Comparison of ENCODE assay signal across 26 cellular contexts in genomic region chr7:130461256-130461655, GRCh38. TPM values are rescaled to one million over a fixed set of nuclear protein-coding genes. Genes with fewer than 3 reads are reported as not detected.
DNase-seq lines count a peak whose midpoint lies in the region; ATAC-seq, FAIRE-seq and TF ChIP-seq lines count a peak whose summit lies in the region.
"Had no signal": no experiment of that assay in that cellular context is flagged by ENCODE, and none has a peak within 500 bp of the region (broad histone marks: within the 10 kb centered on the region; RNA-seq: fewer than 3 reads in every experiment).

No MANE protein-coding gene starts in this region.

- no peak overlapping the region for H3K27ac ChIP-seq in neuronal stem cell (replicated peaks; ENCODE audit: low read length)
- no peak overlapping the region for H3K27ac ChIP-seq in pancreas
- H3K27ac ChIP-seq: A549; BLaER1 treated with 17β-estradiol and CSF1 and Interleukin-3, amounts not matched to agents 10 nM and 100 nM had no signal

- H3K4me2 ChIP-seq in neuronal stem cell (ENCODE audit: insufficient read depth, low read length, poor library complexity, severe bottlenecking) = no peak overlapping the region
- H3K4me2 ChIP-seq: A549; BLaER1 treated with 17β-estradiol and CSF1 and Interleukin-3, amounts not matched to agents 10 nM and 100 nM; SK-N-SH had no signal

- no peak overlapping the region for H2BK5ac ChIP-seq in neuronal stem cell (ENCODE audit: low read length)

- no peak overlapping the region for H2BK15ac ChIP-seq in neuronal stem cell (ENCODE audit: low read length)

- H3K4me3 ChIP-seq in neuronal stem cell (ENCODE audit: low read length in 2 of 2) (no peak overlapping the region), pancreas (no peak overlapping the region)
- H3K4me3 ChIP-seq: A549; BLaER1 treated with 17β-estradiol and CSF1 and Interleukin-3, amounts not matched to agents 10 nM and 100 nM had no signal

- no peak for FAIRE-seq in pancreas (lab: Jason Lieb, UNC)
- FAIRE-seq: A549, D721Med, GM18507, RCC 7860 had no signal

- H2BK12ac ChIP-seq in neuronal stem cell (ENCODE audit: low read length) = no peak overlapping the region

- H3K14ac ChIP-seq in neuronal stem cell (ENCODE audit: low read length) = no peak overlapping the region

- H3K9me3 ChIP-seq in neuronal stem cell (replicated peaks in 1 of 2; ENCODE audit: control insufficient read depth in 2 of 2, insufficient read depth in 1 of 2, low read depth in 1 of 2, low read length in 2 of 2) (peaks cover 0 to 25% of the 10 kb centered on the region in 2 donors), pancreas (no peaks in the 10 kb centered on the region)

- DNase-seq in AG20443 (ENCODE audit: low spot score) (peak; percentile 54), GM04504 (ENCODE audit: low read depth) (peak; percentile 24), astrocyte of the hippocampus (ENCODE audit: low read depth, low spot score) (peak; percentile 5), neuronal stem cell (ENCODE audit: low spot score) (no peak), dermis blood vessel endothelial cell (no peak), pancreas (no peak)
- no peak for DNase-seq in activated T-helper 1 cell treated with anti-CD3 and anti-CD28 coated beads, Interleukin-12 subunit alpha, Interleukin-12 subunit beta, Interleukin-2, Interleukin-4 antibody, amounts not matched to agents 30 ng/mL and 10 ng/mL and 1 ng/mL, durations not matched to agents 14 hours and 24 hours and 36 hours (ENCODE audit: low spot score)
- DNase-seq: CD4-positive, alpha-beta T cell; GDM1; H9; Karpas-422; NCI-H1092; NCI-H1417 treated with DMSO at 0.1 percent for 48 hours; NCI-H1694 treated with DMSO at 0.1 percent for 48 hours; NCI-H2081; NCI-H226; NCI-H510A; NCI-H69; SIG-M5; SK-N-SH; SW 1271 had no signal

- H3K23ac ChIP-seq in neuronal stem cell (ENCODE audit: low read depth, low read length, poor library complexity) = no peak overlapping the region

- peaks cover 25% of the 10 kb centered on the region for H3K9me3 Mint-ChIP-seq in activated T-helper 1 cell treated with anti-CD3 and anti-CD28 coated beads, Interleukin-12 subunit alpha, Interleukin-12 subunit beta, Interleukin-2, Interleukin-4 antibody, amounts not matched to agents 30 ng/mL and 10 ng/mL and 1 ng/mL, durations not matched to agents 14 hours and 24 hours and 36 hours

- H3K4me1 ChIP-seq in neuronal stem cell (ENCODE audit: control insufficient read depth in 2 of 2, insufficient read depth in 1 of 2, low read depth in 1 of 2, low read length in 2 of 2) (no peaks in the 10 kb centered on the region), pancreas (peaks cover 0 to 10% (median 8%) of the 10 kb centered on the region in 3 donors)
- H3K4me1 ChIP-seq: A549; BLaER1 treated with 17β-estradiol and CSF1 and Interleukin-3, amounts not matched to agents 10 nM and 100 nM had no signal

- H2AFZ ChIP-seq in neuronal stem cell (ENCODE audit: low read length) = peak overlapping the region; percentile 57

- H2AK5ac ChIP-seq in neuronal stem cell (ENCODE audit: low read depth, low read length) = no peak overlapping the region

- H3K18ac ChIP-seq in neuronal stem cell (ENCODE audit: low read length) = no peak overlapping the region

- H3K4me3 Mint-ChIP-seq in activated T-helper 1 cell treated with anti-CD3 and anti-CD28 coated beads, Interleukin-12 subunit alpha, Interleukin-12 subunit beta, Interleukin-2, Interleukin-4 antibody, amounts not matched to agents 30 ng/mL and 10 ng/mL and 1 ng/mL, durations not matched to agents 14 hours and 24 hours and 36 hours = no peak overlapping the region
- H3K4me3 Mint-ChIP-seq: CD4-positive, alpha-beta T cell; H9 had no signal

- H3K79me1 ChIP-seq in neuronal stem cell (ENCODE audit: low read depth, low read length) = no peaks in the 10 kb centered on the region

- H2BK120ac ChIP-seq in neuronal stem cell (ENCODE audit: low read depth, low read length) = no peak overlapping the region

- H3K4me1 Mint-ChIP-seq in activated T-helper 1 cell treated with anti-CD3 and anti-CD28 coated beads, Interleukin-12 subunit alpha, Interleukin-12 subunit beta, Interleukin-2, Interleukin-4 antibody, amounts not matched to agents 30 ng/mL and 10 ng/mL and 1 ng/mL, durations not matched to agents 14 hours and 24 hours and 36 hours (ENCODE audit: low read depth) = peaks cover 5% of the 10 kb centered on the region
- H3K4me1 Mint-ChIP-seq: H9 had no signal

- no peak overlapping the region for H3K4ac ChIP-seq in neuronal stem cell (ENCODE audit: low read length)

- H3K27ac Mint-ChIP-seq in activated T-helper 1 cell treated with anti-CD3 and anti-CD28 coated beads, Interleukin-12 subunit alpha, Interleukin-12 subunit beta, Interleukin-2, Interleukin-4 antibody, amounts not matched to agents 30 ng/mL and 10 ng/mL and 1 ng/mL, durations not matched to agents 14 hours and 24 hours and 36 hours = no peak overlapping the region
- H3K27ac Mint-ChIP-seq: CD4-positive, alpha-beta T cell; H9 had no signal

- H3K36me3 ChIP-seq in neuronal stem cell (replicated peaks in 1 of 2; ENCODE audit: control insufficient read depth in 2 of 2, insufficient read depth in 2 of 2, low read length in 2 of 2) = no peaks in the 10 kb centered on the region
- no peaks in the 10 kb centered on the region for H3K36me3 ChIP-seq in pancreas
- H3K36me3 ChIP-seq: BLaER1 treated with 17β-estradiol and CSF1 and Interleukin-3, amounts not matched to agents 10 nM and 100 nM had no signal

- H3K9ac ChIP-seq in neuronal stem cell (ENCODE audit: low read depth, low read length, poor library complexity) = no peak overlapping the region
- H3K9ac ChIP-seq: BLaER1 treated with 17β-estradiol and CSF1 and Interleukin-3, amounts not matched to agents 10 nM and 100 nM; SK-N-SH had no signal

- no CpG with 5 or more reads among the region's 2 CpGs for WGBS in neuronal stem cell (ENCODE audit: extremely low coverage in 2 of 2, insufficient read length in 2 of 2, insufficient replicate concordance in 1 of 2), 2 donors
- WGBS in pancreas, 2 donors = 41 to 83% methylated on average over 2 of the region's 2 CpGs

- H3K27me3 ChIP-seq in neuronal stem cell (ENCODE audit: control insufficient read depth in 3 of 3, insufficient read depth in 3 of 3, low read depth in 1 of 3, low read length in 3 of 3) = no peaks in the 10 kb centered on the region
- H3K27me3 ChIP-seq in pancreas = no peaks in the 10 kb centered on the region
- H3K27me3 ChIP-seq: BLaER1 treated with 17β-estradiol and CSF1 and Interleukin-3, amounts not matched to agents 10 nM and 100 nM had no signal

- H3K36me3 Mint-ChIP-seq in activated T-helper 1 cell treated with anti-CD3 and anti-CD28 coated beads, Interleukin-12 subunit alpha, Interleukin-12 subunit beta, Interleukin-2, Interleukin-4 antibody, amounts not matched to agents 30 ng/mL and 10 ng/mL and 1 ng/mL, durations not matched to agents 14 hours and 24 hours and 36 hours (ENCODE audit: low read depth) = peaks cover 3% of the 10 kb centered on the region

- no peak for ATAC-seq in pancreas
- ATAC-seq: A549 had no signal

- intact Hi-C loops in activated T-helper 1 cell treated with anti-CD3 and anti-CD28 coated beads, Interleukin-12 subunit alpha, Interleukin-12 subunit beta, Interleukin-2, Interleukin-4 antibody, amounts not matched to agents 30 ng/mL and 10 ng/mL and 1 ng/mL, durations not matched to agents 14 hours and 24 hours and 36 hours (cut with micrococcal nuclease) = no loop called here
- intact Hi-C loops in pancreas (cut with DNase I) = no loop called here

- peaks cover 4% of the 10 kb centered on the region for H3K27me3 Mint-ChIP-seq in activated T-helper 1 cell treated with anti-CD3 and anti-CD28 coated beads, Interleukin-12 subunit alpha, Interleukin-12 subunit beta, Interleukin-2, Interleukin-4 antibody, amounts not matched to agents 30 ng/mL and 10 ng/mL and 1 ng/mL, durations not matched to agents 14 hours and 24 hours and 36 hours (ENCODE audit: insufficient read depth)
- H3K27me3 Mint-ChIP-seq: CD4-positive, alpha-beta T cell had no signal

- no peak overlapping the region for H4K8ac ChIP-seq in neuronal stem cell (ENCODE audit: low read depth, low read length)

- TF ChIP-seq CTCF in pancreas (IDR thresholded peaks at IDR 0.05) = no peak

- H4K91ac ChIP-seq in neuronal stem cell (ENCODE audit: low read depth, low read length, poor library complexity) = no peak overlapping the region

RNA-seq across cellular contexts. Expression of gene CEP41, which starts 20.4 kb away (rescaled TPM):
- 20.9 TPM for polyA plus RNA-seq in neuronal stem cell (2013, experiment 1 of 2)
- polyA plus RNA-seq in neuronal stem cell (2013, experiment 2 of 2) = 21.0 TPM
- 11.4 and 12.4 TPM in 2 replicates for total RNA-seq in dermis blood vessel endothelial cell
- total RNA-seq in activated T-helper 1 cell treated with anti-CD3 and anti-CD28 coated beads, Interleukin-12 subunit alpha, Interleukin-12 subunit beta, Interleukin-2, Interleukin-4 antibody, amounts not matched to agents 30 ng/mL and 10 ng/mL and 1 ng/mL, durations not matched to agents 14 hours and 24 hours and 36 hours = 17.1 and 17.8 TPM in 2 replicates
- total RNA-seq in pancreas = 10 to 100 TPM in 1 of 6 donors, 1 to 10 TPM in 5; 3.5 to 10.3 (median 4.5) TPM
- polyA plus RNA-seq in pancreas = 1 to 10 TPM; 1.8 to 4.9 TPM

RNA-seq across cellular contexts. Expression of gene MEST, which starts 30.6 kb away (rescaled TPM):
- 487 TPM for polyA plus RNA-seq in neuronal stem cell (2013, experiment 1 of 2)
- polyA plus RNA-seq in neuronal stem cell (2013, experiment 2 of 2) = 485 TPM
- total RNA-seq in dermis blood vessel endothelial cell (2.8 and 3.1 TPM in 2 replicates), pancreas (10 to 100 TPM; 23.5 to 56.4 (median 33.0) TPM)
- total RNA-seq in activated T-helper 1 cell treated with anti-CD3 and anti-CD28 coated beads, Interleukin-12 subunit alpha, Interleukin-12 subunit beta, Interleukin-2, Interleukin-4 antibody, amounts not matched to agents 30 ng/mL and 10 ng/mL and 1 ng/mL, durations not matched to agents 14 hours and 24 hours and 36 hours = 4.1 and 9.1 TPM in 2 replicates
- polyA plus RNA-seq in pancreas = 10 to 100 TPM; 17.0 to 21.2 TPM

Comparison
In these comparisons a context has a peak if more than half of its experiments do, and no peak if none do; other contexts are left out.
1. DNase-seq: peak in AG20443 (single experiment), GM04504 (single experiment) and astrocyte of the hippocampus (single experiment); none in neuronal stem cell (single experiment), dermis blood vessel endothelial cell (single experiment), activated T-helper 1 cell treated with anti-CD3 and anti-CD28 coated beads, Interleukin-12 subunit alpha, Interleukin-12 subunit beta, Interleukin-2, Interleukin-4 antibody, amounts not matched to agents 30 ng/mL and 10 ng/mL and 1 ng/mL, durations not matched to agents 14 hours and 24 hours and 36 hours (single experiment) and pancreas (0 of 6).